16 cellular contexts compared by ENCODE assay signal in genomic region chr16:57594531-57595031, GRCh38. TPM values are rescaled to one million over a fixed set of nuclear protein-coding genes. Genes with fewer than 3 reads are reported as not detected.
"Had no signal": no experiment of that assay in that cellular context is flagged by ENCODE, and none has a peak within 500 bp of the region (broad histone marks: within the 10 kb centered on the region; RNA-seq: fewer than 3 reads in every experiment).

No MANE protein-coding gene starts in this region.

- DNase-seq: activated CD4-positive, alpha-beta T cell treated with anti-CD3 and anti-CD28 coated beads, Interleukin-2, amount 10 ng/mL, durations not matched to agents 7 days and 5 days; activated CD4-positive, CD25-positive, alpha-beta regulatory T cell; anterior cingulate cortex; brain microvascular endothelial cell; cortex of kidney; effector CD4-positive, alpha-beta T cell; foreskin melanocyte; ovary had no signal

- ATAC-seq: sciatic nerve had no signal

- H3K27me3 ChIP-seq: brain microvascular endothelial cell, ovary had no signal

- H3K9me3 ChIP-seq: ovary, thoracic aorta had no signal

- H3K36me3 ChIP-seq: brain microvascular endothelial cell, ovary, thoracic aorta had no signal

- H3K4me3 ChIP-seq: ovary, thoracic aorta had no signal

- H3K4me3 Mint-ChIP-seq: activated CD4-positive, alpha-beta T cell treated with anti-CD3 and anti-CD28 coated beads, Interleukin-2, amount 10 ng/mL, durations not matched to agents 7 days and 5 days; activated naive CD8-positive, alpha-beta T cell; central memory CD8-positive, alpha-beta T cell; neural crest cell had no signal

- H3K27ac ChIP-seq: brain microvascular endothelial cell, ovary, thoracic aorta had no signal

- H3K27me3 Mint-ChIP-seq: activated naive CD8-positive, alpha-beta T cell; central memory CD8-positive, alpha-beta T cell had no signal

RNA-seq across cellular contexts. Expression of gene ADGRG5, which starts 52.1 kb away (rescaled TPM):
- total RNA-seq: endothelial cell of umbilical vein, fibroblast of lung, pulmonary artery endothelial cell had no signal
- polyA plus RNA-seq: endothelial cell of umbilical vein, fibroblast of lung had no signal
